Comparison of ENCODE assay signal across 12 cellular contexts in the genomic region with DNA sequence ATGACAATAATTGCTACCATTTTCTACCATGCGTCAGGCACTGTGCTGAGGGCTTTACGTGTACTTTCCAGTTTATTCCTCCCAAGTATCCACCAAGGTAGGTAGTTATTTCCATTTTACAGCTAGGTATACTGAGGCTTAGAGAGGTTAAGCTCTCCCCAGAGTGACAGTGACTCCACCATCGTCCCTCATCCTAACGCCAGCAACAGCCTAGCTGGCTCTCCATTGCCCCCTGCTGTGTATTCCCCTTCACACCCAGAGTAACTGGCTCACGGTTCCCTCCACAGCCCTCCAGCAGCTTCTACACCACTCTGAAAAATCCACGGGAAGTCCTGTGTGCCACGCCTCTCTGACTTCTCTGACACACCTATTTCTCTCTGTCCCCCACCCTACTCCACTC. TPM values are rescaled to one million over a fixed set of nuclear protein-coding genes. Genes with fewer than 3 reads are reported as not detected.
DNase-seq lines count a peak whose midpoint lies in the region; ATAC-seq and TF ChIP-seq lines count a peak whose summit lies in the region.
"Had no signal": no experiment of that assay in that cellular context is flagged by ENCODE, and none has a peak within 500 bp of the region (broad histone marks: within the 10 kb centered on the region; RNA-seq: fewer than 3 reads in every experiment).

No MANE protein-coding gene starts in this region.

- H3K27ac ChIP-seq in CD8-positive, alpha-beta T cell (ENCODE audit: low read depth, low read length) = no peak overlapping the region
- no peak overlapping the region for H3K27ac ChIP-seq in HCT116 (ENCODE audit: low read depth, low read length)
- H3K27ac ChIP-seq: pancreas, vagina had no signal

- no peak overlapping the region for H3K9ac ChIP-seq in HCT116 (ENCODE audit: low read length)

- no peaks in the 10 kb centered on the region for H3K36me3 ChIP-seq in CD8-positive, alpha-beta T cell (ENCODE audit: insufficient read depth, low read length)
- no peaks in the 10 kb centered on the region for H3K36me3 ChIP-seq in HCT116 (ENCODE audit: control insufficient read depth in 1 of 2, insufficient read depth in 2 of 2, low read length in 2 of 2)
- H3K36me3 ChIP-seq: pancreas had no signal

- no peaks in the 10 kb centered on the region for H3K27me3 Mint-ChIP-seq in CD8-positive, alpha-beta T cell (ENCODE audit: low read depth)

- POLR2A ChIA-PET in CD8-positive, alpha-beta T cell (lab: Charles Lee) = no interaction called here
- POLR2A ChIA-PET in HCT116 (lab: Charles Lee) = no interaction called here

- DNase-seq in CD8-positive, alpha-beta T cell = no peak
- DNase-seq in HCT116 (ENCODE audit: low read depth, low spot score) (no peak), left lobe of liver (ENCODE audit: low spot score) (no peak), NCI-H2171 treated with DMSO at 0.1 percent for 48 hours (lab: John Stamatoyannopoulos, UW) (no peak), nucleus accumbens (lab: John Stamatoyannopoulos, UW) (no peak), DMS153 treated with DMSO at 0.1 percent for 48 hours (lab: John Stamatoyannopoulos, UW; ENCODE audit: unreplicated experiment) (no peak)
- DNase-seq: effector CD4-positive, alpha-beta T cell had no signal

- no peaks in the 10 kb centered on the region for H3K9me3 ChIP-seq in CD8-positive, alpha-beta T cell (ENCODE audit: low read length)
- H3K9me3 ChIP-seq in HCT116 (ENCODE audit: control insufficient read depth in 1 of 2, insufficient read depth in 1 of 2, low read depth in 1 of 2, low read length in 2 of 2) = no peaks in the 10 kb centered on the region
- H3K9me3 ChIP-seq: pancreas, vagina had no signal

- no peaks in the 10 kb centered on the region for H3K27me3 ChIP-seq in CD8-positive, alpha-beta T cell (ENCODE audit: insufficient read depth, low read length)
- no peaks in the 10 kb centered on the region for H3K27me3 ChIP-seq in HCT116 (ENCODE audit: insufficient read depth, low read length)
- H3K27me3 ChIP-seq: pancreas, vagina had no signal

- H4K20me1 ChIP-seq in HCT116 (ENCODE audit: insufficient read depth) = no peaks in the 10 kb centered on the region

- no peak overlapping the region for H3K4me3 Mint-ChIP-seq in CD8-positive, alpha-beta T cell

- no peaks in the 10 kb centered on the region for H3K79me2 ChIP-seq in HCT116 (ENCODE audit: insufficient read depth, low read length)

- TF ChIP-seq CTCF in CD8-positive, alpha-beta T cell (IDR thresholded peaks at IDR 0.05) = no peak
- TF ChIP-seq CTCF in HCT116 (IDR thresholded peaks at IDR 0.05 in 2 of 3, conservative IDR thresholded peaks at IDR 0.05 in 1 of 3; ENCODE audit: borderline replicate concordance in 1 of 3, insufficient read depth in 1 of 3, low read depth in 2 of 3, low read length in 2 of 3) = peak in 2 of 3 experiments; percentile 25 to 36; a peak in 3 of 6 replicates
- TF ChIP-seq CTCF in WI38 (IDR thresholded peaks at IDR 0.05; ENCODE audit: low read depth, low read length) = peak; percentile 23; the same call in 1 of the 2 replicates

- H3K9me2 ChIP-seq in HCT116 (ENCODE audit: insufficient read depth) = no peaks in the 10 kb centered on the region

- H3K4me2 ChIP-seq in HCT116 (ENCODE audit: low read length) = no peak overlapping the region

- CTCF ChIA-PET in CD8-positive, alpha-beta T cell (lab: Charles Lee) = no interaction called here
- CTCF ChIA-PET in HCT116 (lab: Charles Lee) = interaction anchor here (0.7 to 1.2 kb wide), 2 partner anchors 9 to 140 kb away, joined by 4 read pairs; no protein-coding TSS in a partner anchor

- H3K4me3 ChIP-seq in CD8-positive, alpha-beta T cell (ENCODE audit: low read depth, low read length) = no peak overlapping the region
- H3K4me3 ChIP-seq in HCT116 (replicated peaks in 1 of 2; ENCODE audit: low read depth in 1 of 2, low read length in 2 of 2) (no peak overlapping the region), WI38 (ENCODE audit: low read depth, low read length) (no peak overlapping the region)
- H3K4me3 ChIP-seq: pancreas, vagina had no signal

- no peaks in the 10 kb centered on the region for H3K4me1 ChIP-seq in CD8-positive, alpha-beta T cell (ENCODE audit: insufficient read depth, low read length)
- no peaks in the 10 kb centered on the region; a peak in 1 of 4 replicates for H3K4me1 ChIP-seq in HCT116 (ENCODE audit: control insufficient read depth in 1 of 2, insufficient read depth in 2 of 2, low read length in 2 of 2)
- H3K4me1 ChIP-seq: pancreas, vagina had no signal

- peak overlapping the region; percentile 37 for H3K27ac Mint-ChIP-seq in CD8-positive, alpha-beta T cell

- TF ChIP-seq RAD21 in HCT116 (IDR thresholded peaks at IDR 0.05; ENCODE audit: low read depth) = no peak

- H3K4me1 Mint-ChIP-seq in CD8-positive, alpha-beta T cell (ENCODE audit: low read depth) = no peaks in the 10 kb centered on the region

- no peaks in the 10 kb centered on the region for H3K36me3 Mint-ChIP-seq in CD8-positive, alpha-beta T cell
- H3K36me3 Mint-ChIP-seq: activated naive CD4-positive, alpha-beta T cell treated with anti-CD3 and anti-CD28 coated beads, Interleukin-2, amount 50 U/mL, for 72 hours had no signal

- no TSS peak for BruUV-seq in HCT116 (replicated peaks; lab: Mats Ljungman, UMichigan)

- TF ChIP-seq POLR2A in HCT116 (IDR thresholded peaks at IDR 0.05; ENCODE audit: borderline replicate concordance, extremely low read depth, insufficient read depth, insufficient read length) = no peak

- intact Hi-C loops in CD8-positive, alpha-beta T cell (cut with DNase I, micrococcal nuclease) = no loop called here
- intact Hi-C loops in HCT116 (cut with micrococcal nuclease) = no loop called here

- RAD21 ChIA-PET in HCT116 (lab: Charles Lee; ENCODE audit: low non-redundant PET in 1 of 2, low total read pairs in 2 of 2, uncharacterized antibody in 2 of 2, unreplicated experiment in 2 of 2) = no interaction called here

- H2AFZ ChIP-seq in HCT116 (ENCODE audit: low read depth, low read length, poor library complexity, severe bottlenecking) = no peak overlapping the region

- no peaks in the 10 kb centered on the region for H3K9me3 Mint-ChIP-seq in CD8-positive, alpha-beta T cell
- H3K9me3 Mint-ChIP-seq: activated naive CD4-positive, alpha-beta T cell treated with anti-CD3 and anti-CD28 coated beads, Interleukin-2, amount 50 U/mL, for 72 hours had no signal

- ATAC-seq in CD8-positive, alpha-beta T cell = no peak
- peak; percentile 70 for ATAC-seq in HCT116
- peak; percentile 79 for ATAC-seq in left lobe of liver
- no peak for ATAC-seq in HG03439 (IDR thresholded peaks at IDR 0.05; ENCODE audit: unreplicated experiment)
- ATAC-seq: pancreas had no signal

TF ChIP-seq in HCT116, 20 proteins besides CTCF, POLR2A, EP300 and RAD21 (continues in another document):
- TF ChIP-seq CEBPB (IDR thresholded peaks at IDR 0.05; ENCODE audit: low read depth) (no peak), ELF1 (IDR thresholded peaks at IDR 0.05; ENCODE audit: borderline replicate concordance, low read depth) (no peak), ZNF274 (IDR thresholded peaks at IDR 0.05; ENCODE audit: low read depth, low read length) (no peak), ZFX (IDR thresholded peaks at IDR 0.05) (no peak), REST (IDR thresholded peaks at IDR 0.05; ENCODE audit: low read depth) (no peak), EZH2 (IDR thresholded peaks at IDR 0.05) (no peak), MAX (IDR thresholded peaks at IDR 0.05) (no peak), FOSL1 (IDR thresholded peaks at IDR 0.05; ENCODE audit: low read depth) (no peak)

RNA-seq across cellular contexts. Expression of gene ASGR1, which starts 7.1 kb away (rescaled TPM):
- under 1 TPM; 0.56 to 0.71 TPM for total RNA-seq in CD8-positive, alpha-beta T cell
- total RNA-seq in HCT116 (2021; ENCODE audit: unreplicated experiment) = 1.2 TPM
- 2.0 and 2.1 TPM in 2 replicates for polyA plus RNA-seq in HCT116 (2012)
- total RNA-seq in left lobe of liver = 526 TPM

RNA-seq across cellular contexts. Expression of gene DLG4, which starts 33.4 kb away (rescaled TPM):
- 1 to 10 TPM; 5.8 to 8.1 TPM for total RNA-seq in CD8-positive, alpha-beta T cell
- total RNA-seq in HCT116 (2021; ENCODE audit: unreplicated experiment) (15.0 TPM), left lobe of liver (5.5 TPM)
- polyA plus RNA-seq in HCT116 (2012) = 15.3 and 16.8 TPM in 2 replicates

RNA-seq across cellular contexts. Expression of gene ACADVL, which starts 33.5 kb away (rescaled TPM):
- total RNA-seq in CD8-positive, alpha-beta T cell = 100 to 1,000 TPM; 264 to 275 TPM
- total RNA-seq in HCT116 (2021; ENCODE audit: unreplicated experiment) (554 TPM), left lobe of liver (1,044 TPM)
- polyA plus RNA-seq in HCT116 (2012) = 616 and 680 TPM in 2 replicates

RNA-seq across cellular contexts. Expression of gene DVL2, which starts 48.1 kb away (rescaled TPM):
- total RNA-seq in CD8-positive, alpha-beta T cell = 10 to 100 TPM; 46.9 to 49.3 TPM
- total RNA-seq in HCT116 (2021; ENCODE audit: unreplicated experiment) (69.7 TPM), left lobe of liver (10.0 TPM)
- 47.1 and 53.4 TPM in 2 replicates for polyA plus RNA-seq in HCT116 (2012)

RNA-seq across cellular contexts. Expression of gene PHF23, which starts 53.0 kb away (rescaled TPM):
- total RNA-seq in CD8-positive, alpha-beta T cell = 1 to 10 TPM; 2.8 to 3.1 TPM
- total RNA-seq in HCT116 (2021; ENCODE audit: unreplicated experiment) = 48.5 TPM
- 21.5 and 35.2 TPM in 2 replicates for polyA plus RNA-seq in HCT116 (2012)
- total RNA-seq in left lobe of liver = 16.5 TPM

Comparison
In these comparisons a context has a peak if more than half of its experiments do, and no peak if none do; other contexts are left out.
1. ATAC-seq: peak in HCT116 (single experiment) and left lobe of liver (single experiment); none in CD8-positive, alpha-beta T cell (single experiment) and HG03439 (single experiment).
2. RNA of gene ASGR1, which starts 7.1 kb away (total RNA-seq): 526 TPM in left lobe of liver (single experiment); 1.2 TPM in HCT116 (single experiment) and 0.56 to 0.71 TPM in CD8-positive, alpha-beta T cell; every median in the first group is over 100 times any median in the second.